ENCODE assay signal across 1 cellular context in genomic region chr21:41630249-41630648, GRCh38.
A peak's percentile ranks its signal among the peaks of the same experiment; 100 is the strongest.
TF ChIP-seq lines count a peak whose summit lies in the region.

No MANE protein-coding gene starts in this region.

TF ChIP-seq in HCT116, 20 proteins besides CTCF, POLR2A, EP300 and RAD21 (continued from another document):
- TF ChIP-seq, protein P1, sequence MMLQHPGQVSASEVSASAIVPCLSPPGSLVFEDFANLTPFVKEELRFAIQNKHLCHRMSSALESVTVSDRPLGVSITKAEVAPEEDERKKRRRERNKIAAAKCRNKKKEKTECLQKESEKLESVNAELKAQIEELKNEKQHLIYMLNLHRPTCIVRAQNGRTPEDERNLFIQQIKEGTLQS (IDR thresholded peaks at IDR 0.05) = no peak
- no peak for TF ChIP-seq ZNF274 (IDR thresholded peaks at IDR 0.05; ENCODE audit: low read depth, low read length)
- TF ChIP-seq SIN3A (IDR thresholded peaks at IDR 0.05; ENCODE audit: low read depth) = no peak
- no peak for TF ChIP-seq POLR2AphosphoS5 (IDR thresholded peaks at IDR 0.05; ENCODE audit: low read depth, low read length)
- TF ChIP-seq ZFX (IDR thresholded peaks at IDR 0.05) = no peak
- TF ChIP-seq JUND (IDR thresholded peaks at IDR 0.05) = peak; percentile 76
- no peak for TF ChIP-seq EZH2phosphoT487 (IDR thresholded peaks at IDR 0.05; ENCODE audit: borderline replicate concordance)
- TF ChIP-seq SRF (IDR thresholded peaks at IDR 0.05; ENCODE audit: low read depth) = no peak
- no peak for TF ChIP-seq EZH2 (IDR thresholded peaks at IDR 0.05)
